Comparison of ENCODE assay signal across 1 cellular context in the genomic region with DNA sequence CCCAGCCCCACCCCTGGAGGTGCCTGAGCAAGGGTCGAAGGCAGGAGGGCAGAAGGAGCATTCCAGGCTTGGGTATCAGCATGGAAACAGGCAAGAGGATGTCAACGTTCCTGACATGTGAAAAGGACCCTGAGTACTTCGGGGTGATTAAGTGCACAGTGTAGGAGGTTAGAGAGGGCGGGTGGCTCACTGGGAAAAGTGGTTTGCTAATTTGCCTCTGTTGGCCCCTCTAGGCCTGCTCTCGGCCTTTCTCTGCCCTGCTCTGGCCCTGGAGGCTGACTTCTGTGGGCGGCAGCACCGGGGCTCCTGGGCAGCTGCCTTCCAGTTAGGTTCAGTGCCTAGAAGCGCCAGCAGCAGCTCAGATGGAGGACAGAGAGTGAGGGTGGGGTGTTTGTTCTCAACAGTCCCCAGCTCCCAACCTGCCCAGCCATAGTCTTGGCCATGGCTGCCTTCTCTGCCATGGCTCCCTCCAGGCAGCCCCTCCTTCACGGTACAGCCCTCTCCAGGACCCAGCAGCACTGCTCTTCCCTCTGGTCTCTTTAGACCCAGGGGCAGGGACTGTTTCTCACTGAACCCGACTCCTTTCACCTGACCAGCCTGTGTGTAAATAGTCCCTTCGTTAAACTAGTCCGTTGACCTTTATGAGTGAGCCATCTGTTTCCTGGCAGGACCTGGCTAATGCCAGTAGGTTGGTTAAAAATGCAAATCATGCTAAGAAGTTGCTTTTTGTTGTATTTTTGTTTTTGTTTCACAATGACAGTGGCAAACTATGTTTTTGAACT.
TF ChIP-seq lines count a peak whose summit lies in the region.

No MANE protein-coding gene starts in this region.

TF ChIP-seq in HepG2, 621 proteins besides CTCF, POLR2A, EP300 and RAD21 (continued from another document and continues in another):
- TF ChIP-seq GATAD2A (CRISPR knock-in tag; IDR thresholded peaks at IDR 0.05) (no peak), HOXA9 (CRISPR knock-in tag; IDR thresholded peaks at IDR 0.05; ENCODE audit: borderline replicate concordance) (no peak), NFE2 (CRISPR knock-in tag; IDR thresholded peaks at IDR 0.05) (no peak), U2AF1 (optimal IDR thresholded peaks at IDR 0.05; ENCODE audit: low read depth, low read length) (no peak), ZFP62 (CRISPR knock-in tag; IDR thresholded peaks at IDR 0.05) (no peak), ZNF615 (CRISPR knock-in tag; IDR thresholded peaks at IDR 0.05; ENCODE audit: borderline replicate concordance) (no peak), ZNF850 (CRISPR knock-in tag; conservative IDR thresholded peaks at IDR 0.05) (no peak), CBX2 (IDR thresholded peaks at IDR 0.05; ENCODE audit: low read depth, low read length) (no peak), CBX2 (CRISPR knock-in tag; IDR thresholded peaks at IDR 0.05; ENCODE audit: low read depth) (no peak), ZNF501 (CRISPR knock-in tag; IDR thresholded peaks at IDR 0.05) (no peak), CHD2 (IDR thresholded peaks at IDR 0.05; ENCODE audit: low read depth, low read length) (no peak), FOXO1 (CRISPR knock-in tag; IDR thresholded peaks at IDR 0.05) (peak; percentile 11; the same call in 1 of the 2 replicates), ZNF607 (CRISPR knock-in tag; IDR thresholded peaks at IDR 0.05; ENCODE audit: borderline replicate concordance) (no peak), MEIS1 (CRISPR knock-in tag; IDR thresholded peaks at IDR 0.05; ENCODE audit: borderline replicate concordance) (no peak), ZNF33A (CRISPR knock-in tag; IDR thresholded peaks at IDR 0.05; ENCODE audit: borderline replicate concordance) (no peak), EZH2 (conservative IDR thresholded peaks at IDR 0.05; ENCODE audit: low read depth, low read length) (no peak), TBX3 (IDR thresholded peaks at IDR 0.05; ENCODE audit: borderline replicate concordance) (no peak), ZNF136 (CRISPR knock-in tag; IDR thresholded peaks at IDR 0.05; ENCODE audit: low read depth) (no peak), ZNF30 (CRISPR knock-in tag; IDR thresholded peaks at IDR 0.05) (no peak), ZFP1 (CRISPR knock-in tag; IDR thresholded peaks at IDR 0.05) (no peak), ZNF335 (CRISPR knock-in tag; IDR thresholded peaks at IDR 0.05) (no peak), HMG20A (CRISPR knock-in tag; IDR thresholded peaks at IDR 0.05; ENCODE audit: borderline replicate concordance) (no peak), ZMYM3 (CRISPR knock-in tag; IDR thresholded peaks at IDR 0.05) (0 out of 2 replicates have a peak, but pooled peaks have one; percentile 52), RFXANK (CRISPR knock-in tag; IDR thresholded peaks at IDR 0.05) (no peak), REPIN1 (CRISPR knock-in tag; IDR thresholded peaks at IDR 0.05; ENCODE audit: borderline replicate concordance, low read depth) (no peak), EEA1 (CRISPR knock-in tag; IDR thresholded peaks at IDR 0.05; ENCODE audit: borderline replicate concordance) (no peak), KLF9 (CRISPR knock-in tag; IDR thresholded peaks at IDR 0.05; ENCODE audit: low read depth) (no peak), PPARG (CRISPR knock-in tag; conservative IDR thresholded peaks at IDR 0.05) (no peak), ZBTB38 (CRISPR knock-in tag; IDR thresholded peaks at IDR 0.05) (no peak), CENPX (CRISPR knock-in tag; IDR thresholded peaks at IDR 0.05) (no peak), ZNF256 (CRISPR knock-in tag; conservative IDR thresholded peaks at IDR 0.05) (no peak), MAZ (IDR thresholded peaks at IDR 0.05; ENCODE audit: borderline replicate concordance, low read depth, low read length) (no peak), MAZ (CRISPR knock-in tag; IDR thresholded peaks at IDR 0.05; ENCODE audit: low read depth) (no peak), SALL1 (CRISPR knock-in tag; IDR thresholded peaks at IDR 0.05) (peak; percentile 45; the same call in 1 of the 2 replicates), KAT8 (CRISPR knock-in tag; IDR thresholded peaks at IDR 0.05) (no peak)
- TF ChIP-seq, protein P1, sequence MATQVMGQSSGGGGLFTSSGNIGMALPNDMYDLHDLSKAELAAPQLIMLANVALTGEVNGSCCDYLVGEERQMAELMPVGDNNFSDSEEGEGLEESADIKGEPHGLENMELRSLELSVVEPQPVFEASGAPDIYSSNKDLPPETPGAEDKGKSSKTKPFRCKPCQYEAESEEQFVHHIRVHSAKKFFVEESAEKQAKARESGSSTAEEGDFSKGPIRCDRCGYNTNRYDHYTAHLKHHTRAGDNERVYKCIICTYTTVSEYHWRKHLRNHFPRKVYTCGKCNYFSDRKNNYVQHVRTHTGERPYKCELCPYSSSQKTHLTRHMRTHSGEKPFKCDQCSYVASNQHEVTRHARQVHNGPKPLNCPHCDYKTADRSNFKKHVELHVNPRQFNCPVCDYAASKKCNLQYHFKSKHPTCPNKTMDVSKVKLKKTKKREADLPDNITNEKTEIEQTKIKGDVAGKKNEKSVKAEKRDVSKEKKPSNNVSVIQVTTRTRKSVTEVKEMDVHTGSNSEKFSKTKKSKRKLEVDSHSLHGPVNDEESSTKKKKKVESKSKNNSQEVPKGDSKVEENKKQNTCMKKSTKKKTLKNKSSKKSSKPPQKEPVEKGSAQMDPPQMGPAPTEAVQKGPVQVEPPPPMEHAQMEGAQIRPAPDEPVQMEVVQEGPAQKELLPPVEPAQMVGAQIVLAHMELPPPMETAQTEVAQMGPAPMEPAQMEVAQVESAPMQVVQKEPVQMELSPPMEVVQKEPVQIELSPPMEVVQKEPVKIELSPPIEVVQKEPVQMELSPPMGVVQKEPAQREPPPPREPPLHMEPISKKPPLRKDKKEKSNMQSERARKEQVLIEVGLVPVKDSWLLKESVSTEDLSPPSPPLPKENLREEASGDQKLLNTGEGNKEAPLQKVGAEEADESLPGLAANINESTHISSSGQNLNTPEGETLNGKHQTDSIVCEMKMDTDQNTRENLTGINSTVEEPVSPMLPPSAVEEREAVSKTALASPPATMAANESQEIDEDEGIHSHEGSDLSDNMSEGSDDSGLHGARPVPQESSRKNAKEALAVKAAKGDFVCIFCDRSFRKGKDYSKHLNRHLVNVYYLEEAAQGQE (IDR thresholded peaks at IDR 0.05; ENCODE audit: borderline replicate concordance in 1 of 2, low read depth in 1 of 2, low read length in 2 of 2) = no peak
- TF ChIP-seq, protein P2, sequence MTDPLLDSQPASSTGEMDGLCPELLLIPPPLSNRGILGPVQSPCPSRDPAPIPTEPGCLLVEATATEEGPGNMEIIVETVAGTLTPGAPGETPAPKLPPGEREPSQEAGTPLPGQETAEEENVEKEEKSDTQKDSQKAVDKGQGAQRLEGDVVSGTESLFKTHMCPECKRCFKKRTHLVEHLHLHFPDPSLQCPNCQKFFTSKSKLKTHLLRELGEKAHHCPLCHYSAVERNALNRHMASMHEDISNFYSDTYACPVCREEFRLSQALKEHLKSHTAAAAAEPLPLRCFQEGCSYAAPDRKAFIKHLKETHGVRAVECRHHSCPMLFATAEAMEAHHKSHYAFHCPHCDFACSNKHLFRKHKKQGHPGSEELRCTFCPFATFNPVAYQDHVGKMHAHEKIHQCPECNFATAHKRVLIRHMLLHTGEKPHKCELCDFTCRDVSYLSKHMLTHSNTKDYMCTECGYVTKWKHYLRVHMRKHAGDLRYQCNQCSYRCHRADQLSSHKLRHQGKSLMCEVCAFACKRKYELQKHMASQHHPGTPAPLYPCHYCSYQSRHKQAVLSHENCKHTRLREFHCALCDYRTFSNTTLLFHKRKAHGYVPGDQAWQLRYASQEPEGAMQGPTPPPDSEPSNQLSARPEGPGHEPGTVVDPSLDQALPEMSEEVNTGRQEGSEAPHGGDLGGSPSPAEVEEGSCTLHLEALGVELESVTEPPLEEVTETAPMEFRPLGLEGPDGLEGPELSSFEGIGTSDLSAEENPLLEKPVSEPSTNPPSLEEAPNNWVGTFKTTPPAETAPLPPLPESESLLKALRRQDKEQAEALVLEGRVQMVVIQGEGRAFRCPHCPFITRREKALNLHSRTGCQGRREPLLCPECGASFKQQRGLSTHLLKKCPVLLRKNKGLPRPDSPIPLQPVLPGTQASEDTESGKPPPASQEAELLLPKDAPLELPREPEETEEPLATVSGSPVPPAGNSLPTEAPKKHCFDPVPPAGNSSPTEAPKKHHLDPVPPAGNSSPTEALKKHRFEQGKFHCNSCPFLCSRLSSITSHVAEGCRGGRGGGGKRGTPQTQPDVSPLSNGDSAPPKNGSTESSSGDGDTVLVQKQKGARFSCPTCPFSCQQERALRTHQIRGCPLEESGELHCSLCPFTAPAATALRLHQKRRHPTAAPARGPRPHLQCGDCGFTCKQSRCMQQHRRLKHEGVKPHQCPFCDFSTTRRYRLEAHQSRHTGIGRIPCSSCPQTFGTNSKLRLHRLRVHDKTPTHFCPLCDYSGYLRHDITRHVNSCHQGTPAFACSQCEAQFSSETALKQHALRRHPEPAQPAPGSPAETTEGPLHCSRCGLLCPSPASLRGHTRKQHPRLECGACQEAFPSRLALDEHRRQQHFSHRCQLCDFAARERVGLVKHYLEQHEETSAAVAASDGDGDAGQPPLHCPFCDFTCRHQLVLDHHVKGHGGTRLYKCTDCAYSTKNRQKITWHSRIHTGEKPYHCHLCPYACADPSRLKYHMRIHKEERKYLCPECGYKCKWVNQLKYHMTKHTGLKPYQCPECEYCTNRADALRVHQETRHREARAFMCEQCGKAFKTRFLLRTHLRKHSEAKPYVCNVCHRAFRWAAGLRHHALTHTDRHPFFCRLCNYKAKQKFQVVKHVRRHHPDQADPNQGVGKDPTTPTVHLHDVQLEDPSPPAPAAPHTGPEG (CRISPR knock-in tag; IDR thresholded peaks at IDR 0.05) = no peak
- TF ChIP-seq, protein P3, sequence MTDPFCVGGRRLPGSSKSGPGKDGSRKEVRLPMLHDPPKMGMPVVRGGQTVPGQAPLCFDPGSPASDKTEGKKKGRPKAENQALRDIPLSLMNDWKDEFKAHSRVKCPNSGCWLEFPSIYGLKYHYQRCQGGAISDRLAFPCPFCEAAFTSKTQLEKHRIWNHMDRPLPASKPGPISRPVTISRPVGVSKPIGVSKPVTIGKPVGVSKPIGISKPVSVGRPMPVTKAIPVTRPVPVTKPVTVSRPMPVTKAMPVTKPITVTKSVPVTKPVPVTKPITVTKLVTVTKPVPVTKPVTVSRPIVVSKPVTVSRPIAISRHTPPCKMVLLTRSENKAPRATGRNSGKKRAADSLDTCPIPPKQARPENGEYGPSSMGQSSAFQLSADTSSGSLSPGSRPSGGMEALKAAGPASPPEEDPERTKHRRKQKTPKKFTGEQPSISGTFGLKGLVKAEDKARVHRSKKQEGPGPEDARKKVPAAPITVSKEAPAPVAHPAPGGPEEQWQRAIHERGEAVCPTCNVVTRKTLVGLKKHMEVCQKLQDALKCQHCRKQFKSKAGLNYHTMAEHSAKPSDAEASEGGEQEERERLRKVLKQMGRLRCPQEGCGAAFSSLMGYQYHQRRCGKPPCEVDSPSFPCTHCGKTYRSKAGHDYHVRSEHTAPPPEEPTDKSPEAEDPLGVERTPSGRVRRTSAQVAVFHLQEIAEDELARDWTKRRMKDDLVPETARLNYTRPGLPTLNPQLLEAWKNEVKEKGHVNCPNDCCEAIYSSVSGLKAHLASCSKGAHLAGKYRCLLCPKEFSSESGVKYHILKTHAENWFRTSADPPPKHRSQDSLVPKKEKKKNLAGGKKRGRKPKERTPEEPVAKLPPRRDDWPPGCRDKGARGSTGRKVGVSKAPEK (CRISPR knock-in tag; IDR thresholded peaks at IDR 0.05; ENCODE audit: borderline replicate concordance) = no peak
- TF ChIP-seq, protein P4, sequence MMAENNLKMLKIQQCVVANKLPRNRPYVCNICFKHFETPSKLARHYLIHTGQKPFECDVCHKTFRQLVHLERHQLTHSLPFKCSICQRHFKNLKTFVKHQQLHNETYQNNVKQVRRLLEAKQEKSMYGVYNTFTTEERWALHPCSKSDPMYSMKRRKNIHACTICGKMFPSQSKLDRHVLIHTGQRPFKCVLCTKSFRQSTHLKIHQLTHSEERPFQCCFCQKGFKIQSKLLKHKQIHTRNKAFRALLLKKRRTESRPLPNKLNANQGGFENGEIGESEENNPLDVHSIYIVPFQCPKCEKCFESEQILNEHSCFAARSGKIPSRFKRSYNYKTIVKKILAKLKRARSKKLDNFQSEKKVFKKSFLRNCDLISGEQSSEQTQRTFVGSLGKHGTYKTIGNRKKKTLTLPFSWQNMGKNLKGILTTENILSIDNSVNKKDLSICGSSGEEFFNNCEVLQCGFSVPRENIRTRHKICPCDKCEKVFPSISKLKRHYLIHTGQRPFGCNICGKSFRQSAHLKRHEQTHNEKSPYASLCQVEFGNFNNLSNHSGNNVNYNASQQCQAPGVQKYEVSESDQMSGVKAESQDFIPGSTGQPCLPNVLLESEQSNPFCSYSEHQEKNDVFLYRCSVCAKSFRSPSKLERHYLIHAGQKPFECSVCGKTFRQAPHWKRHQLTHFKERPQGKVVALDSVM (CRISPR knock-in tag; IDR thresholded peaks at IDR 0.05) = no peak
- TF ChIP-seq, protein P5, sequence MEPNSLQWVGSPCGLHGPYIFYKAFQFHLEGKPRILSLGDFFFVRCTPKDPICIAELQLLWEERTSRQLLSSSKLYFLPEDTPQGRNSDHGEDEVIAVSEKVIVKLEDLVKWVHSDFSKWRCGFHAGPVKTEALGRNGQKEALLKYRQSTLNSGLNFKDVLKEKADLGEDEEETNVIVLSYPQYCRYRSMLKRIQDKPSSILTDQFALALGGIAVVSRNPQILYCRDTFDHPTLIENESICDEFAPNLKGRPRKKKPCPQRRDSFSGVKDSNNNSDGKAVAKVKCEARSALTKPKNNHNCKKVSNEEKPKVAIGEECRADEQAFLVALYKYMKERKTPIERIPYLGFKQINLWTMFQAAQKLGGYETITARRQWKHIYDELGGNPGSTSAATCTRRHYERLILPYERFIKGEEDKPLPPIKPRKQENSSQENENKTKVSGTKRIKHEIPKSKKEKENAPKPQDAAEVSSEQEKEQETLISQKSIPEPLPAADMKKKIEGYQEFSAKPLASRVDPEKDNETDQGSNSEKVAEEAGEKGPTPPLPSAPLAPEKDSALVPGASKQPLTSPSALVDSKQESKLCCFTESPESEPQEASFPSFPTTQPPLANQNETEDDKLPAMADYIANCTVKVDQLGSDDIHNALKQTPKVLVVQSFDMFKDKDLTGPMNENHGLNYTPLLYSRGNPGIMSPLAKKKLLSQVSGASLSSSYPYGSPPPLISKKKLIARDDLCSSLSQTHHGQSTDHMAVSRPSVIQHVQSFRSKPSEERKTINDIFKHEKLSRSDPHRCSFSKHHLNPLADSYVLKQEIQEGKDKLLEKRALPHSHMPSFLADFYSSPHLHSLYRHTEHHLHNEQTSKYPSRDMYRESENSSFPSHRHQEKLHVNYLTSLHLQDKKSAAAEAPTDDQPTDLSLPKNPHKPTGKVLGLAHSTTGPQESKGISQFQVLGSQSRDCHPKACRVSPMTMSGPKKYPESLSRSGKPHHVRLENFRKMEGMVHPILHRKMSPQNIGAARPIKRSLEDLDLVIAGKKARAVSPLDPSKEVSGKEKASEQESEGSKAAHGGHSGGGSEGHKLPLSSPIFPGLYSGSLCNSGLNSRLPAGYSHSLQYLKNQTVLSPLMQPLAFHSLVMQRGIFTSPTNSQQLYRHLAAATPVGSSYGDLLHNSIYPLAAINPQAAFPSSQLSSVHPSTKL (CRISPR knock-in tag; IDR thresholded peaks at IDR 0.05) = no peak
- TF ChIP-seq, protein P6, sequence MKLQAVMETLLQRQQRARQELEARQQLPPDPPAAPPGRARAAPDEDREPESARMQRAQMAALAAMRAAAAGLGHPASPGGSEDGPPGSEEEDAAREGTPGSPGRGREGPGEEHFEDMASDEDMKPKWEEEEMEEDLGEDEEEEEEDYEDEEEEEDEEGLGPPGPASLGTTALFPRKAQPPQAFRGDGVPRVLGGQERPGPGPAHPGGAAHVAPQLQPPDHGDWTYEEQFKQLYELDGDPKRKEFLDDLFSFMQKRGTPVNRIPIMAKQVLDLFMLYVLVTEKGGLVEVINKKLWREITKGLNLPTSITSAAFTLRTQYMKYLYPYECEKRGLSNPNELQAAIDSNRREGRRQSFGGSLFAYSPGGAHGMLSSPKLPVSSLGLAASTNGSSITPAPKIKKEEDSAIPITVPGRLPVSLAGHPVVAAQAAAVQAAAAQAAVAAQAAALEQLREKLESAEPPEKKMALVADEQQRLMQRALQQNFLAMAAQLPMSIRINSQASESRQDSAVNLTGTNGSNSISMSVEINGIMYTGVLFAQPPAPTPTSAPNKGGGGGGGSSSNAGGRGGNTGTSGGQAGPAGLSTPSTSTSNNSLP (IDR thresholded peaks at IDR 0.05; ENCODE audit: low read depth, low read length) = no peak
